Comparison of ENCODE assay signal across 37 cellular contexts in genomic region chr1:22383526-22384291, GRCh38.
DNase-seq lines count a peak whose midpoint lies in the region; ATAC-seq, FAIRE-seq and TF ChIP-seq lines count a peak whose summit lies in the region.
"Had no signal": no experiment of that assay in that cellular context is flagged by ENCODE, and none has a peak within 500 bp of the region (broad histone marks: within the 10 kb centered on the region; RNA-seq: fewer than 3 reads in every experiment).

No MANE protein-coding gene starts in this region.

- TF ChIP-seq EP300 in GM12878 (IDR thresholded peaks at IDR 0.05; ENCODE audit: borderline replicate concordance in 1 of 2, control insufficient read depth in 1 of 2, low read depth in 2 of 2, low read length in 2 of 2): no peak

- POLR2A ChIA-PET in GM12878 (lab: Charles Lee): no interaction called here

- H3K4me1 ChIP-seq in GM12878 (ENCODE audit: control insufficient read depth, insufficient read depth, low read length): no peaks in the 10 kb centered on the region
- H3K4me1 ChIP-seq: BE2C, gastrocnemius medialis, left lung, spleen, uterus had no signal

- intact Hi-C loops in GM12878 (cut with micrococcal nuclease; ENCODE audit: unreplicated experiment): no loop called here

- in situ Hi-C loops in GM12878 (cut with MboI): no loop called here

- WGBS in GM12878 (ENCODE audit: insufficient coverage, insufficient replicate concordance, low lambda C conversion rate, missing lambda C conversion rate): 46% methylated on average over 22 of the region's 22 CpGs

- H3K36me3 ChIP-seq in GM12878 (ENCODE audit: control insufficient read depth in 2 of 2, insufficient read depth in 2 of 2, low read length in 1 of 2): no peaks in the 10 kb centered on the region
- H3K36me3 ChIP-seq: BE2C, gastrocnemius medialis, left lung, spleen, thoracic aorta, uterus had no signal

- H3K4me1 Mint-ChIP-seq in neural crest cell: no peaks in the 10 kb centered on the region
- H3K4me1 Mint-ChIP-seq: activated naive CD4-positive, alpha-beta T cell treated with anti-CD3 and anti-CD28 coated beads, Interleukin-2, amount 50 U/mL, for 24 hours; activated T-helper 17 cell treated with anti-CD3 and anti-CD28 coated beads, Interleukin-2, amount 50 U/mL, for 72 hours; memory B cell had no signal

- ATAC-seq in GM12878 (no peak), HG03565 (IDR thresholded peaks at IDR 0.05; ENCODE audit: unreplicated experiment) (no peak)
- ATAC-seq: activated T-helper 17 cell treated with anti-CD3 and anti-CD28 coated beads, Interleukin-2, amount 50 U/mL, for 72 hours; CD8-positive, alpha-beta T cell; gastrocnemius medialis; left lung; right cardiac atrium had no signal

- BruUV-seq in GM12878 (replicated peaks; lab: Mats Ljungman, UMichigan): no TSS peak

- no peaks in the 10 kb centered on the region; a peak in 2 of 4 replicates for H3K27me3 ChIP-seq in GM12878 (replicated peaks in 1 of 2; ENCODE audit: control insufficient read depth in 2 of 2, insufficient read depth in 2 of 2, low read length in 1 of 2)
- H3K27me3 ChIP-seq: BE2C, uterus had no signal

- H2AFZ ChIP-seq in GM12878 (ENCODE audit: control insufficient read depth, low read depth, low read length): no peak overlapping the region
- H2AFZ ChIP-seq: PC-9 had no signal

- DNase-seq in EH (ENCODE audit: low read depth): peak; percentile 24
- DNase-seq in M059J (ENCODE audit: low read depth): peak; percentile 36
- no peak for DNase-seq in GM12878 (ENCODE audit: low read depth, low spot score)
- DNase-seq in neural crest cell (ENCODE audit: low read depth, low spot score): no peak
- no peak for DNase-seq in activated CD4-positive, alpha-beta T cell treated with anti-CD3 and anti-CD28 coated beads, Interleukin-2, amount 50 U/mL, for 48 hours
- no peak for DNase-seq in stimulated activated CD4-positive, alpha-beta T cell treated with anti-CD3 and anti-CD28 coated beads, Interleukin-2, amount 100 ng/mL, for 48 hours
- DNase-seq in middle frontal gyrus (ENCODE audit: extremely low spot score, low spot score): no peak
- DNase-seq: activated CD4-positive, alpha-beta T cell treated with anti-CD3 and anti-CD28 coated beads for 4 hours; amniotic stem cell; BE2C; CD8-positive, alpha-beta T cell; DMS 273 treated with DMSO at 0.1 percent for 48 hours; gastrocnemius medialis; hypothalamus; Karpas-422; left lung; NCI-H1417; NCI-H2081; NCI-H2227 treated with DMSO at 0.1 percent for 48 hours; NCI-H526 treated with DMSO at 0.1 percent for 48 hours; NK-92 treated with Interleukin-12 subunit alpha and Interleukin-12 subunit beta, amount 100 ng/mL, for 24 hours; PC-9; right cardiac atrium; SHP77 treated with DMSO at 0.1 percent for 48 hours; spleen; stimulated activated CD4-positive, alpha-beta T cell treated with anti-CD3 and anti-CD28 coated beads, Interleukin-2, amount 100 ng/mL, for 24 hours; stimulated activated CD8-positive, alpha-beta memory T cell treated with anti-CD3 and anti-CD28 coated beads, Interleukin-4, amount 100 ng/mL, for 48 hours; T-helper 9 cell; uterus had no signal

- no peak for FAIRE-seq in GM12878 (lab: Jason Lieb, UNC)
- FAIRE-seq: endothelial cell of umbilical vein had no signal

- TF ChIP-seq CTCF in GM12878 (IDR thresholded peaks at IDR 0.05 in 2 of 3, conservative IDR thresholded peaks at IDR 0.05 in 1 of 3; ENCODE audit: control insufficient read depth in 2 of 3, extremely low read depth in 1 of 3, insufficient read depth in 1 of 3, low read depth in 3 of 3, low read length in 3 of 3) (no peak), neural crest cell (conservative IDR thresholded peaks at IDR 0.05) (no peak)

- no peak overlapping the region for H3K27ac ChIP-seq in GM12878 (ENCODE audit: control insufficient read depth, insufficient read depth)
- H3K27ac ChIP-seq: gastrocnemius medialis, left lung, PC-9, spleen, thoracic aorta, uterus, VCaP had no signal

- RAD21 ChIA-PET in GM12878 (lab: Charles Lee; ENCODE audit: unreplicated experiment): no interaction called here

- peaks cover 24% of the 10 kb centered on the region for H3K27me3 Mint-ChIP-seq in neural crest cell (ENCODE audit: low read depth)

- H3K9me3 Mint-ChIP-seq in neural crest cell: no peaks in the 10 kb centered on the region
- H3K9me3 Mint-ChIP-seq: activated naive CD4-positive, alpha-beta T cell treated with anti-CD3 and anti-CD28 coated beads, Interleukin-2, amount 50 U/mL, for 24 hours; activated T-helper 17 cell treated with anti-CD3 and anti-CD28 coated beads, Interleukin-2, amount 50 U/mL, for 72 hours; CD8-positive, alpha-beta T cell; memory B cell; stimulated activated naive CD8-positive, alpha-beta T cell treated with anti-CD3 and anti-CD28 coated beads, Interleukin-15, Interleukin-2, amounts not matched to agents 100 ng/mL and 50 ng/mL, for 24 hours had no signal

- TF ChIP-seq POLR2A in GM12878 (IDR thresholded peaks at IDR 0.05; ENCODE audit: low read depth, low read length): no peak

- no peak overlapping the region for H3K9ac ChIP-seq in GM12878 (ENCODE audit: control insufficient read depth, insufficient read depth, low read length)

- no peaks in the 10 kb centered on the region for H3K79me2 ChIP-seq in GM12878 (ENCODE audit: control insufficient read depth, insufficient read depth, low read length)

- H3K9me3 ChIP-seq in GM12878 (replicated peaks; ENCODE audit: control insufficient read depth, insufficient read depth, low read length): no peaks in the 10 kb centered on the region
- H3K9me3 ChIP-seq: BE2C, gastrocnemius medialis, left lung, spleen, thoracic aorta, uterus had no signal

- CTCF ChIA-PET in GM12878 (lab: Yijun Ruan, JAX): interaction anchor here (1.9 kb wide), 1 partner anchor 12 kb away, joined by 3 read pairs; no protein-coding TSS in a partner anchor

- H3K4me2 ChIP-seq in GM12878 (ENCODE audit: control insufficient read depth, insufficient read depth): no peak overlapping the region
- H3K4me2 ChIP-seq: PC-9 had no signal

- SMC1A ChIA-PET in GM12878 (lab: Charles Lee; ENCODE audit: uncharacterized antibody, unreplicated experiment): no interaction called here

- H3K36me3 Mint-ChIP-seq in neural crest cell (ENCODE audit: low read depth): no peaks in the 10 kb centered on the region
- H3K36me3 Mint-ChIP-seq: activated naive CD4-positive, alpha-beta T cell treated with anti-CD3 and anti-CD28 coated beads, Interleukin-2, amount 50 U/mL, for 24 hours; CD8-positive, alpha-beta T cell; memory B cell had no signal

- TF ChIP-seq RAD21 in GM12878 (IDR thresholded peaks at IDR 0.05; ENCODE audit: insufficient read depth, low read depth, low read length): no peak

- no peak overlapping the region for H3K4me3 ChIP-seq in GM12878
- H3K4me3 ChIP-seq: gastrocnemius medialis, left lung, PC-9, spleen, thoracic aorta, uterus had no signal

- H3K27ac Mint-ChIP-seq in neural crest cell (ENCODE audit: unreplicated experiment): peak overlapping the region; percentile 32
- H3K27ac Mint-ChIP-seq: activated naive CD4-positive, alpha-beta T cell treated with anti-CD3 and anti-CD28 coated beads, Interleukin-2, amount 50 U/mL, for 24 hours; activated T-helper 17 cell treated with anti-CD3 and anti-CD28 coated beads, Interleukin-2, amount 50 U/mL, for 72 hours; CD8-positive, alpha-beta T cell; memory B cell; stimulated activated naive CD8-positive, alpha-beta T cell treated with anti-CD3 and anti-CD28 coated beads, Interleukin-15, Interleukin-2, amounts not matched to agents 100 ng/mL and 50 ng/mL, for 24 hours had no signal

- no peaks in the 10 kb centered on the region for H4K20me1 ChIP-seq in GM12878 (ENCODE audit: control insufficient read depth, insufficient read depth)

- no peak overlapping the region for H3K4me3 Mint-ChIP-seq in neural crest cell
- H3K4me3 Mint-ChIP-seq: activated naive CD4-positive, alpha-beta T cell treated with anti-CD3 and anti-CD28 coated beads, Interleukin-2, amount 50 U/mL, for 24 hours; activated T-helper 17 cell treated with anti-CD3 and anti-CD28 coated beads, Interleukin-2, amount 50 U/mL, for 72 hours; CD8-positive, alpha-beta T cell; memory B cell; stimulated activated naive CD8-positive, alpha-beta T cell treated with anti-CD3 and anti-CD28 coated beads, Interleukin-15, Interleukin-2, amounts not matched to agents 100 ng/mL and 50 ng/mL, for 24 hours had no signal

TF ChIP-seq in GM12878, 131 proteins besides CTCF, POLR2A, EP300 and RAD21 (continues in another document):
- TF ChIP-seq ZBTB4 (CRISPR knock-in tag; IDR thresholded peaks at IDR 0.05) (no peak), NRF1 (conservative IDR thresholded peaks at IDR 0.05; ENCODE audit: low read depth, low read length) (no peak), TCF3 (IDR thresholded peaks at IDR 0.05; ENCODE audit: borderline replicate concordance, insufficient read depth, low read depth, low read length) (no peak), RELA (IDR thresholded peaks at IDR 0.05; ENCODE audit: borderline replicate concordance, partially characterized antibody) (no peak), USF1 (IDR thresholded peaks at IDR 0.05; ENCODE audit: borderline replicate concordance, extremely low read length, insufficient read depth, low read depth, low read length) (peak; percentile 19)

Comparison
In these comparisons a context has a peak if more than half of its experiments do, and no peak if none do; other contexts are left out.
1. DNase-seq: peak in EH (single experiment) and M059J (single experiment); none in GM12878 (single experiment), neural crest cell (single experiment), activated CD4-positive, alpha-beta T cell treated with anti-CD3 and anti-CD28 coated beads, Interleukin-2, amount 50 U/mL, for 48 hours (0 of 2), stimulated activated CD4-positive, alpha-beta T cell treated with anti-CD3 and anti-CD28 coated beads, Interleukin-2, amount 100 ng/mL, for 48 hours (0 of 2) and middle frontal gyrus (single experiment).